Comparison of ENCODE assay signal across 9 cellular contexts in genomic region chr20:32031007-32031958, GRCh38.
DNase-seq lines count a peak whose midpoint lies in the region; ATAC-seq, FAIRE-seq and TF ChIP-seq lines count a peak whose summit lies in the region.
"Had no signal": no experiment of that assay in that cellular context is flagged by ENCODE, and none has a peak within 500 bp of the region (broad histone marks: within the 10 kb centered on the region; RNA-seq: fewer than 3 reads in every experiment).

No MANE protein-coding gene starts in this region.

- TF ChIP-seq CTCF in LNCAP (IDR thresholded peaks at IDR 0.05) (peak; percentile 93), nephron progenitor cell (IDR thresholded peaks at IDR 0.05) (peak; percentile 99)

- H3K36me3 Mint-ChIP-seq in nephron progenitor cell (ENCODE audit: low read depth) = no peaks in the 10 kb centered on the region

- FAIRE-seq in RCC 7860 (lab: Jason Lieb, UNC) = peak; percentile 67
- FAIRE-seq: colon had no signal

- H3K27ac Mint-ChIP-seq in nephron progenitor cell = no peak overlapping the region

- H3K9me3 Mint-ChIP-seq in nephron progenitor cell = no peaks in the 10 kb centered on the region

- no peak for ATAC-seq in GM18505 (IDR thresholded peaks at IDR 0.05; ENCODE audit: unreplicated experiment)

- TF ChIP-seq POLR2A in GM18505 (IDR thresholded peaks at IDR 0.05; ENCODE audit: borderline replicate concordance, extremely low read depth, insufficient read depth, insufficient read length) = no peak

- H3K27ac ChIP-seq in substantia nigra (ENCODE audit: low read depth, low read length, poor library complexity, severe bottlenecking) = no peak overlapping the region

- H3K4me1 Mint-ChIP-seq in nephron progenitor cell = peaks cover 37% of the 10 kb centered on the region

- H3K27me3 Mint-ChIP-seq in nephron progenitor cell (ENCODE audit: low read depth, poor library complexity) = peaks cover 10% of the 10 kb centered on the region

- peak; percentile 81 for DNase-seq in DMS79 (lab: John Stamatoyannopoulos, UW)
- DNase-seq in RCC 7860 (ENCODE audit: low spot score) = peak; percentile 83
- peak; percentile 18 for DNase-seq in activated T-helper 1 cell treated with Interleukin-2 at 50 U/mL for 16 hours (ENCODE audit: low read depth)
- DNase-seq in fibroblast of peridontal ligament (ENCODE audit: extremely low read depth) = peak; percentile 78
- DNase-seq in nephron progenitor cell = peak; percentile 87
- peak in 36 of 49 donors; percentile 6 to 82 (median 42) for DNase-seq in substantia nigra (lab: John Stamatoyannopoulos, UW)

- H3K4me3 Mint-ChIP-seq in nephron progenitor cell = peak overlapping the region; percentile 57

Comparison
In these comparisons a context has a peak if more than half of its experiments do, and no peak if none do; other contexts are left out.
1. DNase-seq: peak in every context shown above with its lines; median percentile 87 in nephron progenitor cell; 83 in RCC 7860; 81 in DMS79; 78 in fibroblast of peridontal ligament; 42 in substantia nigra; 18 in activated T-helper 1 cell treated with Interleukin-2 at 50 U/mL for 16 hours.